Comparison of ENCODE assay signal across 10 cellular contexts in the genomic region with DNA sequence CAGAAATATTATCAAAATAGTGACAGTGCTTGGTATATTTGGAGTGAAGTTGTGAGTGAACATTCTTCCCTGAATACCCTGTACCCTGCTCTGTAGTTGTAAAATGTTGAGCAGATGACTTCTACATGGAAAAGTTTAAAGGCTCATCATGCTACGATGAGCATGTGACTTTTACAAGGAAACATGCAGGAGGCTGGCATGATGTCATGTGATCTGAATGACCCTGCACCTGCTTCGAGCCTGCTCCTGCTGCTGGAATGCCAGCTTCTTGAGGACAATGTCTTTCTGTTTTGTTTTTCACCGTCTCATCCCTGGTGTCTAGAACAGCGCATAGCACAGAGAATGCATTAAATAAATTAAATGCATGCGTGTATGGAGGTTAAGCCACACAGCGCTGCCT.
"Had no signal": no experiment of that assay in that cellular context is flagged by ENCODE, and none has a peak within 500 bp of the region (broad histone marks: within the 10 kb centered on the region; RNA-seq: fewer than 3 reads in every experiment).

No MANE protein-coding gene starts in this region.

- H3K36me3 ChIP-seq: neutrophil, sigmoid colon had no signal

- H3K27ac ChIP-seq: neutrophil, psoas muscle, sigmoid colon had no signal

- H3K4me3 ChIP-seq: lung, psoas muscle, sigmoid colon had no signal

- H3K9me3 ChIP-seq: neutrophil, psoas muscle, sigmoid colon had no signal

- DNase-seq: activated CD4-positive, alpha-beta T cell treated with anti-CD3 and anti-CD28 coated beads, Interleukin-2, amount 10 ng/mL, durations not matched to agents 7 days and 5 days; hippocampal formation; psoas muscle; sigmoid colon; stimulated activated CD4-positive, alpha-beta T cell treated with anti-CD3 and anti-CD28 coated beads, Interleukin-12 subunit alpha, Interleukin-12 subunit beta, amount 100 ng/mL, for 4 hours; stimulated activated CD4-positive, alpha-beta T cell treated with anti-CD3 and anti-CD28 coated beads, Interleukin-4, amount 100 ng/mL, for 1 hour; stimulated activated CD8-positive, alpha-beta memory T cell treated with anti-CD3 and anti-CD28 coated beads, Interleukin-4, amount 100 ng/mL, for 48 hours; T-helper 1 cell had no signal

- H3K27me3 ChIP-seq: sigmoid colon had no signal
